11 cellular contexts compared by ENCODE assay signal in the genomic region with DNA sequence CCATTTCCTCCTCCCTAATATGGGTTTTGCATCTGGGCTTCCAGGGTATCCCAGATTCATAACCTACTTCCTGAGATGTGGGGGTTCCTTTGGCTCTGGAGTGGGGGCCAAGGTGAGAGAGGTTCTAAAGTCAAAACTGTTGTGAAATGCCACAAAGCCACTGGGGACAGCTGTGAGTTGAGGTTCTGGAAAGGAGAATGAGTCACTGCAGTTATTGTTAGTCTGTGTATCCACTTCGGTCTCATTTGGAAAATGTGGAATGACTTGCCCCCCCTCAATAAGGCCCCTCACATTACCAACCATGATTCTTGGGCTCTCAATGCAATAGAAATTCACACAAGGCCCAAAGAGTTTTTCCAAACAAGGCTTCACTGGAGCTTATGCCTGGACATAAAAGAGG. TPM values are rescaled to one million over a fixed set of nuclear protein-coding genes. Genes with fewer than 3 reads are reported as not detected.
A peak's percentile ranks its signal among the peaks of the same experiment; 100 is the strongest.
DNase-seq lines count a peak whose midpoint lies in the region; ATAC-seq, FAIRE-seq and TF ChIP-seq lines count a peak whose summit lies in the region.
"Had no signal": no experiment of that assay in that cellular context is flagged by ENCODE, and none has a peak within 500 bp of the region (broad histone marks: within the 10 kb centered on the region; RNA-seq: fewer than 3 reads in every experiment).

No MANE protein-coding gene starts in this region.

- H3K27me3 ChIP-seq in HCT116 (ENCODE audit: insufficient read depth, low read length) (no peaks in the 10 kb centered on the region), adipocyte (replicated peaks; ENCODE audit: control insufficient read depth, insufficient read depth, low read length) (no peaks in the 10 kb centered on the region), hepatocyte (no peaks in the 10 kb centered on the region), skeletal muscle tissue (ENCODE audit: control insufficient read depth in 3 of 3, insufficient read depth in 3 of 3, low read length in 3 of 3) (no peaks in the 10 kb centered on the region)
- H3K27me3 ChIP-seq: neutrophil had no signal

- no peak for TF ChIP-seq POLR2A in HCT116 (IDR thresholded peaks at IDR 0.05; ENCODE audit: borderline replicate concordance, extremely low read depth, insufficient read depth, insufficient read length)

- FAIRE-seq in HTR-8/SVneo (lab: Jason Lieb, UNC), result no peak
- FAIRE-seq: G401.6 had no signal

- H3K4me3 ChIP-seq in HCT116 (replicated peaks in 1 of 2; ENCODE audit: low read depth in 1 of 2, low read length in 2 of 2) (no peak overlapping the region), adipocyte (ENCODE audit: low read length) (no peak overlapping the region), hepatocyte (no peak overlapping the region), skeletal muscle tissue (ENCODE audit: low read length in 3 of 3) (no peak overlapping the region)

- H3K79me2 ChIP-seq in HCT116 (ENCODE audit: insufficient read depth, low read length), result no peaks in the 10 kb centered on the region
- no peaks in the 10 kb centered on the region for H3K79me2 ChIP-seq in hepatocyte

- TF ChIP-seq RAD21 in HCT116 (IDR thresholded peaks at IDR 0.05; ENCODE audit: low read depth), result no peak

- RAD21 ChIA-PET in HCT116 (lab: Charles Lee; ENCODE audit: low non-redundant PET in 1 of 2, low total read pairs in 2 of 2, uncharacterized antibody in 2 of 2, unreplicated experiment in 2 of 2), result no interaction called here

- no peaks in the 10 kb centered on the region for H3K9me3 ChIP-seq in HCT116 (ENCODE audit: control insufficient read depth in 1 of 2, insufficient read depth in 1 of 2, low read depth in 1 of 2, low read length in 2 of 2)
- H3K9me3 ChIP-seq in adipocyte (ENCODE audit: control insufficient read depth, low read length), result no peaks in the 10 kb centered on the region
- no peaks in the 10 kb centered on the region for H3K9me3 ChIP-seq in hepatocyte (ENCODE audit: low read depth)
- H3K9me3 ChIP-seq in skeletal muscle tissue (ENCODE audit: control insufficient read depth in 3 of 3, low read length in 3 of 3), result no peaks in the 10 kb centered on the region
- H3K9me3 ChIP-seq: neutrophil had no signal

- no peaks in the 10 kb centered on the region for H4K20me1 ChIP-seq in HCT116 (ENCODE audit: insufficient read depth)
- no peaks in the 10 kb centered on the region for H4K20me1 ChIP-seq in hepatocyte (ENCODE audit: insufficient read depth, poor library complexity, severe bottlenecking)

- intact Hi-C loops in HCT116 (cut with micrococcal nuclease), result no loop called here

- H3K9me2 ChIP-seq in HCT116 (ENCODE audit: insufficient read depth), result no peaks in the 10 kb centered on the region
- no peaks in the 10 kb centered on the region for H3K9me2 ChIP-seq in hepatocyte (replicated peaks; ENCODE audit: insufficient read depth)

- no peak overlapping the region for H3K4me2 ChIP-seq in HCT116 (ENCODE audit: low read length)
- no peak overlapping the region for H3K4me2 ChIP-seq in hepatocyte

- H3K36me3 ChIP-seq in HCT116 (ENCODE audit: control insufficient read depth in 1 of 2, insufficient read depth in 2 of 2, low read length in 2 of 2) (no peaks in the 10 kb centered on the region), adipocyte (ENCODE audit: control insufficient read depth, insufficient read depth, low read length, severe bottlenecking) (no peaks in the 10 kb centered on the region), hepatocyte (replicated peaks; ENCODE audit: insufficient read depth, low read depth) (no peaks in the 10 kb centered on the region), skeletal muscle tissue (ENCODE audit: control insufficient read depth in 3 of 3, insufficient read depth in 3 of 3, low read length in 3 of 3) (no peaks in the 10 kb centered on the region)
- H3K36me3 ChIP-seq: neutrophil had no signal

- 50% methylated on average over 1 of the region's 1 CpG for WGBS in hepatocyte (ENCODE audit: low lambda C conversion rate, missing lambda C conversion rate)

- H2AFZ ChIP-seq in HCT116 (ENCODE audit: low read depth, low read length, poor library complexity, severe bottlenecking), result peak overlapping the region; percentile 25
- no peak overlapping the region for H2AFZ ChIP-seq in hepatocyte

- no peak overlapping the region for H3K9ac ChIP-seq in HCT116 (ENCODE audit: low read length)
- H3K9ac ChIP-seq in adipocyte (ENCODE audit: low read length), result no peak overlapping the region
- peak overlapping the region in 1 of 3 donors; percentile 0 for H3K9ac ChIP-seq in skeletal muscle tissue (ENCODE audit: low read depth in 1 of 3, low read length in 3 of 3)

- POLR2A ChIA-PET in HCT116 (lab: Charles Lee), result no interaction called here

- ATAC-seq in HCT116, result peak; percentile 59
- no peak for ATAC-seq in HG03442 (IDR thresholded peaks at IDR 0.05; ENCODE audit: unreplicated experiment)
- no peak for ATAC-seq in GM19463 (IDR thresholded peaks at IDR 0.05; ENCODE audit: unreplicated experiment)

- H3K4me1 ChIP-seq in HCT116 (ENCODE audit: control insufficient read depth in 1 of 2, insufficient read depth in 2 of 2, low read length in 2 of 2) (peaks cover 21 to 44% of the 10 kb centered on the region in 2 experiments; a peak in 3 of 4 replicates), adipocyte (ENCODE audit: control insufficient read depth, insufficient read depth, low read length) (peaks cover 58% of the 10 kb centered on the region), hepatocyte (ENCODE audit: insufficient read depth) (peaks cover 54% of the 10 kb centered on the region), skeletal muscle tissue (ENCODE audit: control insufficient read depth in 3 of 3, insufficient read depth in 3 of 3, low read length in 3 of 3) (peaks cover 53 to 55% (median 53%) of the 10 kb centered on the region in 3 donors)

- CTCF ChIA-PET in HCT116 (lab: Charles Lee), result no interaction called here

- BruUV-seq in HCT116 (replicated peaks; lab: Mats Ljungman, UMichigan), result no TSS peak

- H3K27ac ChIP-seq in HCT116 (ENCODE audit: low read depth, low read length) (no peak overlapping the region), hepatocyte (peak overlapping the region; percentile 94), skeletal muscle tissue (ENCODE audit: low read depth, low read length) (peak overlapping the region; percentile 77)
- H3K27ac ChIP-seq: neutrophil had no signal

- TF ChIP-seq CTCF in HCT116 (IDR thresholded peaks at IDR 0.05 in 2 of 3, conservative IDR thresholded peaks at IDR 0.05 in 1 of 3; ENCODE audit: borderline replicate concordance in 1 of 3, insufficient read depth in 1 of 3, low read depth in 2 of 3, low read length in 2 of 3) (0 out of 6 replicates have a peak, but pooled peaks of 1 of the 3 experiments have one; percentile 12), hepatocyte (IDR thresholded peaks at IDR 0.05; ENCODE audit: poor library complexity) (no peak)

- DNase-seq in HCT116 (ENCODE audit: low read depth, low spot score) (no peak), adipocyte (ENCODE audit: low read depth) (peak; percentile 10), hepatocyte (ENCODE audit: low spot score) (no peak), NCI-H1417 (lab: John Stamatoyannopoulos, UW) (no peak), HTR-8/SVneo (ENCODE audit: insufficient read length, low spot score) (no peak)
- DNase-seq: NK-92 treated with Interleukin-12 subunit alpha and Interleukin-12 subunit beta, amount 100 ng/mL, for 24 hours had no signal

TF ChIP-seq in HCT116, 20 proteins besides CTCF, POLR2A, EP300 and RAD21:
- TF ChIP-seq CEBPB (IDR thresholded peaks at IDR 0.05; ENCODE audit: low read depth), result 0 out of 2 replicates have a peak, but pooled peaks have one; percentile 22
- no peak for TF ChIP-seq EZH2 (IDR thresholded peaks at IDR 0.05)

RNA-seq across cellular contexts. Expression of a gene that starts 51.1 kb away (rescaled TPM):
- 14.2 TPM for total RNA-seq in HCT116 (2021; ENCODE audit: unreplicated experiment)
- polyA plus RNA-seq in HCT116 (2012), result 23.0 and 24.0 TPM in 2 replicates
- 28.1 and 30.7 TPM in 2 replicates for total RNA-seq in hepatocyte
- polyA plus RNA-seq in hepatocyte, result 27.9 and 44.6 TPM in 2 replicates
- total RNA-seq in skeletal muscle tissue, result 11.5 TPM
